ENCODE assay signal across 8 cellular contexts in genomic region chr2:46187112-46187618, GRCh38.
DNase-seq lines count a peak whose midpoint lies in the region; ATAC-seq and TF ChIP-seq lines count a peak whose summit lies in the region.

No MANE protein-coding gene starts in this region.

- CTCF ChIA-PET in PC-3 (lab: Charles Lee): no interaction called here

- no peaks in the 10 kb centered on the region for H3K27me3 Mint-ChIP-seq in effector memory CD8-positive, alpha-beta T cell

- no peaks in the 10 kb centered on the region for H3K9me2 ChIP-seq in PC-3 (replicated peaks; ENCODE audit: low read length)

- no peaks in the 10 kb centered on the region for H3F3A ChIP-seq in PC-3 (ENCODE audit: low read length, unreplicated experiment)

- H3K4me3 ChIP-seq in HFF-Myc (replicated peaks; ENCODE audit: low read depth, low read length): peak overlapping the region; percentile 10
- peak overlapping the region; percentile 22; the same call in 1 of the 2 replicates for H3K4me3 ChIP-seq in PC-3 (ENCODE audit: low read length)
- H3K4me3 ChIP-seq in psoas muscle: peak overlapping the region; percentile 39

- H3K4me1 Mint-ChIP-seq in effector memory CD8-positive, alpha-beta T cell (ENCODE audit: low read depth in 2 of 2): peaks cover 6 to 8% of the 10 kb centered on the region in 2 donors

- BruUV-seq in PC-3 (replicated peaks; lab: Mats Ljungman, UMichigan): no TSS peak

- no peaks in the 10 kb centered on the region for H3K27me3 ChIP-seq in PC-3 (ENCODE audit: low read length)
- no peaks in the 10 kb centered on the region for H3K27me3 ChIP-seq in psoas muscle (ENCODE audit: insufficient read depth in 3 of 3, low read length in 2 of 3)

- ATAC-seq in GM18499 (IDR thresholded peaks at IDR 0.05; ENCODE audit: insufficient read depth, unreplicated experiment): peak; percentile 85
- peak; percentile 88 for ATAC-seq in PC-3
- peak; percentile 66 for ATAC-seq in effector memory CD8-positive, alpha-beta T cell (replicated peaks)
- peak in 3 of 4 donors; percentile 23 to 47 (median 45) for ATAC-seq in psoas muscle

- 19 to 33% (median 21%) methylated on average over 6 of the region's 6 CpGs for WGBS in psoas muscle, 3 donors

- peak overlapping the region; percentile 56 to 71 for H3K4me3 Mint-ChIP-seq in effector memory CD8-positive, alpha-beta T cell

- H3K9me3 Mint-ChIP-seq in effector memory CD8-positive, alpha-beta T cell: no peaks in the 10 kb centered on the region

- H3K27ac Mint-ChIP-seq in effector memory CD8-positive, alpha-beta T cell: peak overlapping the region; percentile 94

- H3K27ac ChIP-seq in PC-3 (ENCODE audit: low read length) (peak overlapping the region; percentile 58), psoas muscle (peak overlapping the region; percentile 62)

- TF ChIP-seq CTCF in HFF-Myc (IDR thresholded peaks at IDR 0.05; ENCODE audit: low read depth, low read length, missing control alignments) (no peak), PC-3 (conservative IDR thresholded peaks at IDR 0.05; ENCODE audit: low read depth, low read length) (no peak), psoas muscle (IDR thresholded peaks at IDR 0.05) (no peak)

- POLR2A ChIA-PET in PC-3 (lab: Charles Lee; ENCODE audit: unreplicated experiment): interaction anchor here (0.6 to 0.7 kb wide), 2 partner anchors 56 to 186 kb away, joined by 3 to 6 read pairs; no protein-coding TSS in a partner anchor

- H3K36me3 Mint-ChIP-seq in effector memory CD8-positive, alpha-beta T cell (ENCODE audit: insufficient read depth): no peaks in the 10 kb centered on the region

- no peaks in the 10 kb centered on the region for H3K79me2 ChIP-seq in PC-3 (ENCODE audit: low read length)

- H3K9me3 ChIP-seq in PC-3 (ENCODE audit: low read length) (no peaks in the 10 kb centered on the region), psoas muscle (no peaks in the 10 kb centered on the region)

- H3K9ac ChIP-seq in PC-3 (ENCODE audit: low read length): no peak overlapping the region

- no peaks in the 10 kb centered on the region for H4K20me1 ChIP-seq in PC-3 (ENCODE audit: low read length)

- H3K4me2 ChIP-seq in PC-3 (ENCODE audit: low read length): peak overlapping the region; percentile 53

- peak; percentile 82 for DNase-seq in HFF-Myc (ENCODE audit: extremely low read depth, low read depth)
- DNase-seq in PC-3: peak; percentile 62
- DNase-seq in effector memory CD8-positive, alpha-beta T cell: no peak
- no peak for DNase-seq in psoas muscle
- no peak for DNase-seq in dedifferentiated amniotic fluid mesenchymal stem cell (ENCODE audit: extremely low spot score)
- no peak for DNase-seq in NCI-H1694 treated with DMSO at 0.1 percent for 48 hours (lab: John Stamatoyannopoulos, UW)
- DNase-seq in effector CD4-positive, alpha-beta T cell: no peak

- H2AFZ ChIP-seq in PC-3 (ENCODE audit: low read length): peak overlapping the region; percentile 16; the same call in 1 of the 2 replicates

- no peaks in the 10 kb centered on the region for H3K36me3 ChIP-seq in PC-3 (ENCODE audit: low read depth, low read length)
- peaks cover 0 to 8% of the 10 kb centered on the region in 2 donors for H3K36me3 ChIP-seq in psoas muscle (ENCODE audit: insufficient read depth in 1 of 2, low read depth in 1 of 2)

- intact Hi-C loops in PC-3 (cut with micrococcal nuclease): no loop called here
- intact Hi-C loops in psoas muscle (cut with DNase I): no loop called here

- peaks cover 13% of the 10 kb centered on the region for H3K4me1 ChIP-seq in PC-3 (ENCODE audit: insufficient read depth, low read length)
- peaks cover 4% of the 10 kb centered on the region for H3K4me1 ChIP-seq in psoas muscle

Comparison
In these comparisons a context has a peak if more than half of its experiments do, and no peak if none do; other contexts are left out.
1. DNase-seq: peak in HFF-Myc (single experiment) and PC-3 (single experiment); none in effector memory CD8-positive, alpha-beta T cell (0 of 3), psoas muscle (0 of 2), dedifferentiated amniotic fluid mesenchymal stem cell (single experiment), NCI-H1694 treated with DMSO at 0.1 percent for 48 hours (single experiment) and effector CD4-positive, alpha-beta T cell (single experiment).
2. Peak in every context shown above with its lines, with median percentiles within 50 percentile points of each other: ATAC-seq and H3K4me3 ChIP-seq.